In the genomic region with DNA sequence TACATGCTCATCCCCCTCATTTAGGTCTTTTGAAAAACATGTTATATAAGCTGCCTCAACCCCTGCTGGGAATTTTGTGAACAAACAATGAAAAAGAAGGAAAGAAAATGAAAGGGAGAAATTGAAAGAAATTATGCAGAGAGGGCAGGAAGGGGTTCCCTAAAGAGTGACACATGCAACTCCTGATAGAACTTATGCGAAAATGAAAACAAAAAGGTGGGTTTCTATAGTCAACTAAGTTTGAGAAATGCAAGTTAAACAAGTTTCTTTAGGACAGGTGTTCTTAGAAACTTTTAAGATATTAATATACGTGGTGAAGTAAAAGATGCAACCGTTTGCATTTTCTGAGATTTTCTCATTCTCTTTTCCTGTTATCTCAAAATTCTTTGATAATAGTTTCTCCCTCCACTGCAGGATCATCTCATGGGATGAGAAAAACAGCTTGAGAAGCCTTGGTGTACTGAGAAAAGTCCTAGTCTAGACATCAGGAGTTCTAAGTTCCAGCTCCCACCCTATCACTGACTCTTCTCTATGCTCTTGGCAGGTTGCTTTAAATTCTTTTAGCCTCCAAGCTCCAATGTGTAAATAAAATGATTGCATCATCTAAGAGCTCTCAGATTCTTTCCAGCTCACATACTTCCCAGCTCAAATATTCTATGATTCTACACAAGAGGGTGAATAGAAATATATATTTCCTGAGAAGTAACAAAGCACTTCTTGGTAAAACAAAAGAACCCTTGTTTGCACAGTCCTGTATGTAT, we compare ENCODE assay signal across 8 cellular contexts.
DNase-seq lines count a peak whose midpoint lies in the region; ATAC-seq, FAIRE-seq and TF ChIP-seq lines count a peak whose summit lies in the region.

No MANE protein-coding gene starts in this region.

- H3K18ac ChIP-seq in H9 (ENCODE audit: insufficient read length, low read depth, low read length) = no peak overlapping the region

- TF ChIP-seq EP300 in K562 (IDR thresholded peaks at IDR 0.05; ENCODE audit: low read length) = no peak

- peaks cover 94% of the 10 kb centered on the region for H3K4me1 Mint-ChIP-seq in activated T-cell treated with anti-CD3 and anti-CD28 coated beads, Interleukin-2, amount 50 U/mL, for 24 hours (ENCODE audit: low read depth)
- peaks cover 13 to 16% of the 10 kb centered on the region in 2 experiments for H3K4me1 Mint-ChIP-seq in H9

- no peaks in the 10 kb centered on the region for H3K9me1 ChIP-seq in K562 (ENCODE audit: control insufficient read depth, insufficient read depth, low read length)

- intact Hi-C loops in K562 (cut with micrococcal nuclease) = no loop called here
- intact Hi-C loops in pancreas (cut with DNase I) = no loop called here

- H3K14ac ChIP-seq in H9 (ENCODE audit: insufficient read depth, low read length) = no peak overlapping the region

- H3K56ac ChIP-seq in H9 (ENCODE audit: insufficient read length, low read depth, low read length) = no peak overlapping the region

- in situ Hi-C loops in K562 (cut with MboI) = no loop called here

- H4K5ac ChIP-seq in H9 (ENCODE audit: insufficient read length, low read depth, low read length) = no peak overlapping the region

- no peaks in the 10 kb centered on the region for H3K23me2 ChIP-seq in H9 (ENCODE audit: insufficient read length, low read depth, low read length, poor library complexity, severe bottlenecking)

- H4K20me1 ChIP-seq in K562 (replicated peaks; ENCODE audit: control insufficient read depth, insufficient read depth, low read length) = no peaks in the 10 kb centered on the region
- H4K20me1 ChIP-seq in H9 (ENCODE audit: control insufficient read depth, insufficient read depth, insufficient read length) = no peaks in the 10 kb centered on the region

- no peak overlapping the region for H2BK15ac ChIP-seq in H9 (ENCODE audit: low read depth, low read length)

- H3K23ac ChIP-seq in H9 (ENCODE audit: insufficient read length, low read depth, low read length) = no peak overlapping the region

- no TSS peak for BruUV-seq in K562 (replicated peaks; lab: Mats Ljungman, UMichigan)

- no peak for TF ChIP-seq CTCF in K562 (IDR thresholded peaks at IDR 0.05 in 2 of 3, conservative IDR thresholded peaks at IDR 0.05 in 1 of 3; ENCODE audit: insufficient read depth in 2 of 3, low read depth in 1 of 3, low read length in 3 of 3)
- TF ChIP-seq CTCF in pancreas (IDR thresholded peaks at IDR 0.05) = no peak
- TF ChIP-seq CTCF in H9 (conservative IDR thresholded peaks at IDR 0.05) = no peak

- no peak overlapping the region for H2BK5ac ChIP-seq in H9 (ENCODE audit: insufficient read length, low read length)

- H3K4me1 ChIP-seq in K562 (replicated peaks in 1 of 2; ENCODE audit: control insufficient read depth in 2 of 2, insufficient read depth in 2 of 2, low read length in 2 of 2) (no peaks in the 10 kb centered on the region; a peak in 1 of 5 replicates), pancreas (peaks cover 0 to 10% (median 9%) of the 10 kb centered on the region in 3 donors), H9 (ENCODE audit: insufficient read depth, low read length) (no peaks in the 10 kb centered on the region)

- TF ChIP-seq RAD21 in K562 (CRISPR knock-in tag; conservative IDR thresholded peaks at IDR 0.05 in 1 of 2, IDR thresholded peaks at IDR 0.05 in 1 of 2) = no peak

- FAIRE-seq in K562 (lab: Jason Lieb, UNC) (no peak), pancreas (lab: Jason Lieb, UNC) (peak; percentile 81)

- peaks cover 6% of the 10 kb centered on the region for H3K36me3 Mint-ChIP-seq in activated T-cell treated with anti-CD3 and anti-CD28 coated beads, Interleukin-2, amount 50 U/mL, for 24 hours (ENCODE audit: low read depth)
- H3K36me3 Mint-ChIP-seq in H9 (ENCODE audit: insufficient read depth in 1 of 3, low read depth in 3 of 3) = no peaks in the 10 kb centered on the region

- H3K4me3 ChIP-seq in K562 (no peak overlapping the region), pancreas (no peak overlapping the region)

- no peak overlapping the region for H3K9ac ChIP-seq in K562 (ENCODE audit: insufficient read depth in 1 of 2, low read depth in 2 of 2, low read length in 2 of 2)
- H3K9ac ChIP-seq in H9 (ENCODE audit: extremely low read depth, insufficient read length, low read length) = no peak overlapping the region

- H3K79me2 ChIP-seq in K562 (ENCODE audit: control insufficient read depth, insufficient read depth, low read length) = no peaks in the 10 kb centered on the region
- no peaks in the 10 kb centered on the region for H3K79me2 ChIP-seq in H9 (ENCODE audit: insufficient read depth, low read length)

- peak overlapping the region; percentile 71 for H3K27ac Mint-ChIP-seq in activated T-cell treated with anti-CD3 and anti-CD28 coated beads, Interleukin-2, amount 50 U/mL, for 24 hours
- H3K27ac Mint-ChIP-seq in H9 = 0 out of 7 replicates have a peak overlapping the region, but pooled peaks of 1 of the 3 experiments have one; percentile 41

- no peaks in the 10 kb centered on the region for H3K9me3 ChIP-seq in K562 (replicated peaks; ENCODE audit: control insufficient read depth, insufficient read depth, low read depth, low read length)
- H3K9me3 ChIP-seq in pancreas = no peaks in the 10 kb centered on the region
- H3K9me3 ChIP-seq in H9 (ENCODE audit: control insufficient read depth, low read depth, low read length) = no peaks in the 10 kb centered on the region

- 6% methylated on average over 3 of the region's 3 CpGs for WGBS in K562 (ENCODE audit: insufficient coverage, low coverage, missing lambda C conversion rate)
- WGBS in pancreas, 2 donors = 42 to 44% methylated on average over 3 of the region's 3 CpGs
- WGBS in H9 (ENCODE audit: extremely low coverage, insufficient read length, low lambda C conversion rate) = no CpG with 5 or more reads among the region's 3 CpGs

- no peaks in the 10 kb centered on the region for H3K36me3 ChIP-seq in K562 (ENCODE audit: control insufficient read depth, insufficient read depth, low read length)
- H3K36me3 ChIP-seq in pancreas = no peaks in the 10 kb centered on the region

- H4K91ac ChIP-seq in H9 (ENCODE audit: insufficient read length, low read depth, low read length) = no peak overlapping the region

- H3K27me3 Mint-ChIP-seq in activated T-cell treated with anti-CD3 and anti-CD28 coated beads, Interleukin-2, amount 50 U/mL, for 24 hours = no peaks in the 10 kb centered on the region
- no peaks in the 10 kb centered on the region; the same call in 1 of the 2 replicates for H3K27me3 Mint-ChIP-seq in H9 (ENCODE audit: low read depth)

- H3K27me3 ChIP-seq in K562 (ENCODE audit: control insufficient read depth in 2 of 2, insufficient read depth in 2 of 2, low read length in 2 of 2) (no peaks in the 10 kb centered on the region), pancreas (no peaks in the 10 kb centered on the region), H9 (ENCODE audit: insufficient read depth, low read length) (no peaks in the 10 kb centered on the region)

- H3K4me2 ChIP-seq in K562 (ENCODE audit: insufficient read depth, low read length) (no peak overlapping the region), H9 (ENCODE audit: insufficient read depth, insufficient read length, low read length) (no peak overlapping the region)

- no peaks in the 10 kb centered on the region for H3K79me1 ChIP-seq in H9 (ENCODE audit: insufficient read depth, low read depth, low read length, poor library complexity, severe bottlenecking)

- H3K4me3 Mint-ChIP-seq in activated T-cell treated with anti-CD3 and anti-CD28 coated beads, Interleukin-2, amount 50 U/mL, for 24 hours = no peak overlapping the region
- no peak overlapping the region for H3K4me3 Mint-ChIP-seq in H9

- no peak for TF ChIP-seq POLR2A in K562 (conservative IDR thresholded peaks at IDR 0.05)

- no peak overlapping the region for H2BK20ac ChIP-seq in H9 (ENCODE audit: low read depth, low read length, poor library complexity, severe bottlenecking)

- peaks cover 9% of the 10 kb centered on the region for H3K9me3 Mint-ChIP-seq in activated T-cell treated with anti-CD3 and anti-CD28 coated beads, Interleukin-2, amount 50 U/mL, for 24 hours
- no peaks in the 10 kb centered on the region for H3K9me3 Mint-ChIP-seq in H9

- no peak overlapping the region for H2BK120ac ChIP-seq in H9 (ENCODE audit: low read depth, low read length, poor library complexity, severe bottlenecking)

- H2AK5ac ChIP-seq in H9 (ENCODE audit: insufficient read length, low read length) = no peak overlapping the region

- H3K27ac ChIP-seq in K562 (ENCODE audit: extremely low read depth, low read depth, low read length) = no peak overlapping the region
- H3K27ac ChIP-seq in pancreas = no peak overlapping the region
- H3K27ac ChIP-seq in H9 (ENCODE audit: insufficient read length, low read depth, low read length) = no peak overlapping the region

- H2AFZ ChIP-seq in K562 (ENCODE audit: low read depth, low read length) (0 out of 2 replicates have a peak overlapping the region, but pooled peaks have one; percentile 25), H9 (ENCODE audit: low read length) (no peak overlapping the region)

- no peak for DNase-seq in activated T-cell treated with anti-CD3 and anti-CD28 coated beads, Interleukin-2, amount 50 U/mL, for 24 hours
- DNase-seq in activated T-cell treated with anti-CD3 and anti-CD28 coated beads, Interleukin-2, amount 50 U/mL, for 1 hour = no peak
- DNase-seq in K562 (ENCODE audit: extremely low read depth in 1 of 4, low spot score in 3 of 4) = no peak
- DNase-seq in pancreas = no peak
- DNase-seq in hippocampal formation (lab: John Stamatoyannopoulos, UW) = no peak
- DNase-seq in H9 = no peak
- DNase-seq in NCI-H345 (lab: John Stamatoyannopoulos, UW) = no peak

- H3K4ac ChIP-seq in H9 (ENCODE audit: low read depth, low read length) = no peak overlapping the region

- CTCF ChIA-PET in K562 (lab: Yijun Ruan, JAX; ENCODE audit: low intra/inter-chr PET ratio) = interaction anchor here (0.5 kb wide), 1 partner anchor 22 kb away, joined by 3 read pairs; no protein-coding TSS in a partner anchor

- H2BK12ac ChIP-seq in H9 (ENCODE audit: insufficient read length, low read depth, low read length) = no peak overlapping the region

- H4K8ac ChIP-seq in H9 (replicated peaks; ENCODE audit: insufficient read length, low read depth, low read length) = no peak overlapping the region

- no peak overlapping the region for H3T11ph ChIP-seq in H9 (ENCODE audit: low read length)

- POLR2A ChIA-PET in K562 (lab: Yijun Ruan, JAX) = interaction anchor here (0.8 kb wide), 1 partner anchor 17 kb away, joined by 3 read pairs; no protein-coding TSS in a partner anchor

- ATAC-seq in HG03103 (IDR thresholded peaks at IDR 0.05; ENCODE audit: low read depth, unreplicated experiment) = peak; percentile 76
- peak; percentile 29; the same call in 2 of the 3 replicates for ATAC-seq in K562
- ATAC-seq in pancreas = peak; percentile 72 to 97 (median 88)

TF ChIP-seq in K562, 482 proteins besides CTCF, POLR2A, EP300 and RAD21 (continues in another document):
- TF ChIP-seq PHF21A (IDR thresholded peaks at IDR 0.05; ENCODE audit: borderline replicate concordance, low read depth) (no peak), ARHGAP35 (IDR thresholded peaks at IDR 0.05; ENCODE audit: partially characterized antibody) (no peak), TEAD1 (CRISPR knock-in tag; IDR thresholded peaks at IDR 0.05) (no peak), ZNF140 (CRISPR knock-in tag; IDR thresholded peaks at IDR 0.05) (no peak)

Comparison
In these comparisons a context has a peak if more than half of its experiments do, and no peak if none do; other contexts are left out.
1. ATAC-seq: peak in every context shown above with its lines; median percentile 88 in pancreas; 76 in HG03103; 29 in K562.